8 cellular contexts compared by ENCODE assay signal in genomic region chr20:35772563-35773058, GRCh38. TPM values are rescaled to one million over a fixed set of nuclear protein-coding genes. Genes with fewer than 3 reads are reported as not detected.
A peak's percentile ranks its signal among the peaks of the same experiment; 100 is the strongest.
DNase-seq lines count a peak whose midpoint lies in the region; ATAC-seq, FAIRE-seq and TF ChIP-seq lines count a peak whose summit lies in the region.

No MANE protein-coding gene starts in this region.

- ATAC-seq in HG02571 (IDR thresholded peaks at IDR 0.05; ENCODE audit: unreplicated experiment): no peak
- ATAC-seq in GM19351 (IDR thresholded peaks at IDR 0.05; ENCODE audit: unreplicated experiment): no peak

- DNase-seq in HAP-1 (ENCODE audit: low spot score in 2 of 2) (no peak), glutamatergic neuron (no peak), small intestine (peak; percentile 6), kidney glomerular epithelial cell (lab: John Stamatoyannopoulos, UW) (no peak), LoVo (ENCODE audit: low spot score) (no peak)
- DNase-seq in activated CD4-positive, alpha-beta memory T cell treated with anti-CD3 and anti-CD28 coated beads for 36 hours: no peak

- intact Hi-C loops in activated CD4-positive, alpha-beta memory T cell treated with anti-CD3 and anti-CD28 coated beads for 36 hours (cut with micrococcal nuclease): loop anchor here (1.0 to 5.0 kb wide), 2 partner anchors 110 to 156 kb away; partner anchors contain the start of genes CPNE1 and RBM12

- peak overlapping the region; percentile 78 to 94 for H3K27ac ChIP-seq in small intestine (ENCODE audit: low read depth in 1 of 2, low read length in 1 of 2)

- peak overlapping the region; percentile 82 for H3K4me3 Mint-ChIP-seq in activated CD4-positive, alpha-beta memory T cell treated with anti-CD3 and anti-CD28 coated beads for 36 hours
- peak overlapping the region; percentile 91 for H3K4me3 Mint-ChIP-seq in glutamatergic neuron (ENCODE audit: unreplicated experiment)

- peak overlapping the region; percentile 83 for H3K27ac Mint-ChIP-seq in activated CD4-positive, alpha-beta memory T cell treated with anti-CD3 and anti-CD28 coated beads for 36 hours
- peak overlapping the region; percentile 89 for H3K27ac Mint-ChIP-seq in glutamatergic neuron (ENCODE audit: unreplicated experiment)

- H3K9me3 ChIP-seq in HAP-1 (no peaks in the 10 kb centered on the region), small intestine (ENCODE audit: control insufficient read depth, low read depth) (no peaks in the 10 kb centered on the region)

- in situ Hi-C loops in HAP-1 (cut with MboI; ENCODE audit: low sequenced_read_pairs): no loop called here

- H3K4me3 ChIP-seq in HAP-1: peak overlapping the region; percentile 62
- H3K4me3 ChIP-seq in small intestine (ENCODE audit: low read depth in 1 of 2, low read length in 2 of 2): peak overlapping the region; percentile 74 to 80

- no peak for TF ChIP-seq CTCF in glutamatergic neuron (IDR thresholded peaks at IDR 0.05; ENCODE audit: partially characterized antibody, unreplicated experiment)

- H3K36me3 Mint-ChIP-seq in activated CD4-positive, alpha-beta memory T cell treated with anti-CD3 and anti-CD28 coated beads for 36 hours: peaks cover 15% of the 10 kb centered on the region
- H3K36me3 Mint-ChIP-seq in glutamatergic neuron (ENCODE audit: unreplicated experiment): peaks cover 6% of the 10 kb centered on the region

- H3K27me3 ChIP-seq in HAP-1 (ENCODE audit: low read depth): no peaks in the 10 kb centered on the region
- H3K27me3 ChIP-seq in small intestine (ENCODE audit: control insufficient read depth in 2 of 2, insufficient read depth in 2 of 2, low read length in 2 of 2): no peaks in the 10 kb centered on the region

- H3K36me3 ChIP-seq in HAP-1 (replicated peaks): peaks cover 11% of the 10 kb centered on the region
- H3K36me3 ChIP-seq in small intestine (ENCODE audit: control insufficient read depth in 2 of 2, insufficient read depth in 2 of 2, low read length in 2 of 2): no peaks in the 10 kb centered on the region

- H3K4me1 ChIP-seq in HAP-1: peaks cover 15% of the 10 kb centered on the region
- H3K4me1 ChIP-seq in small intestine (ENCODE audit: control insufficient read depth in 2 of 2, insufficient read depth in 1 of 2, low read depth in 1 of 2, low read length in 1 of 2): peaks cover 7 to 17% of the 10 kb centered on the region in 2 donors

- WGBS in small intestine, 3 donors: 7 to 8% (median 8%) methylated on average over 8 of the region's 8 CpGs

- CTCF ChIA-PET in activated CD4-positive, alpha-beta memory T cell treated with anti-CD3 and anti-CD28 coated beads for 36 hours (lab: Charles Lee): interaction anchor here (0.7 to 3.1 kb wide), 5 partner anchors 29 to 466 kb away, joined by 3 to 20 read pairs (median 3); partner anchors contain the start of genes RBM39 and SCAND1

- H3K4me1 Mint-ChIP-seq in activated CD4-positive, alpha-beta memory T cell treated with anti-CD3 and anti-CD28 coated beads for 36 hours (ENCODE audit: low read depth): peaks cover 67% of the 10 kb centered on the region
- peaks cover 35% of the 10 kb centered on the region for H3K4me1 Mint-ChIP-seq in glutamatergic neuron (ENCODE audit: low read depth, unreplicated experiment)

- no peaks in the 10 kb centered on the region for H3K27me3 Mint-ChIP-seq in activated CD4-positive, alpha-beta memory T cell treated with anti-CD3 and anti-CD28 coated beads for 36 hours
- H3K27me3 Mint-ChIP-seq in glutamatergic neuron (ENCODE audit: unreplicated experiment): peaks cover 5% of the 10 kb centered on the region

- no peaks in the 10 kb centered on the region for H3K9me3 Mint-ChIP-seq in activated CD4-positive, alpha-beta memory T cell treated with anti-CD3 and anti-CD28 coated beads for 36 hours
- H3K9me3 Mint-ChIP-seq in glutamatergic neuron (ENCODE audit: unreplicated experiment): peaks cover 10% of the 10 kb centered on the region

- POLR2A ChIA-PET in activated CD4-positive, alpha-beta memory T cell treated with anti-CD3 and anti-CD28 coated beads for 36 hours (lab: Charles Lee): interaction anchor here (0.6 to 6.4 kb wide), 11 partner anchors 9 to 181 kb away, joined by 3 to 154 read pairs (median 6); partner anchors contain the start of genes CPNE1, NFS1, RBM12 and RBM39

- no peak for FAIRE-seq in small intestine (lab: Jason Lieb, UNC)

RNA-seq across cellular contexts. Expression of gene PHF20, which starts 0.8 kb away (rescaled TPM):
- total RNA-seq in activated CD4-positive, alpha-beta memory T cell treated with anti-CD3 and anti-CD28 coated beads for 36 hours: 10 to 100 TPM; 49.1 to 50.5 TPM
- total RNA-seq in glutamatergic neuron (ENCODE audit: unreplicated experiment): 76.1 TPM
- 10 to 100 TPM in 2 of 3 donors, 1 to 10 TPM in 1; 9.6 to 17.4 (median 12.4) TPM for polyA plus RNA-seq in small intestine

RNA-seq across cellular contexts. Expression of gene RBM39, which starts 30.6 kb away (rescaled TPM):
- total RNA-seq in activated CD4-positive, alpha-beta memory T cell treated with anti-CD3 and anti-CD28 coated beads for 36 hours: 100 to 1,000 TPM; 243 to 259 TPM
- total RNA-seq in glutamatergic neuron (ENCODE audit: unreplicated experiment): 358 TPM
- polyA plus RNA-seq in small intestine: 100 to 1,000 TPM; 148 to 235 (median 195) TPM
